ENCODE assay signal across 13 cellular contexts in the genomic region with DNA sequence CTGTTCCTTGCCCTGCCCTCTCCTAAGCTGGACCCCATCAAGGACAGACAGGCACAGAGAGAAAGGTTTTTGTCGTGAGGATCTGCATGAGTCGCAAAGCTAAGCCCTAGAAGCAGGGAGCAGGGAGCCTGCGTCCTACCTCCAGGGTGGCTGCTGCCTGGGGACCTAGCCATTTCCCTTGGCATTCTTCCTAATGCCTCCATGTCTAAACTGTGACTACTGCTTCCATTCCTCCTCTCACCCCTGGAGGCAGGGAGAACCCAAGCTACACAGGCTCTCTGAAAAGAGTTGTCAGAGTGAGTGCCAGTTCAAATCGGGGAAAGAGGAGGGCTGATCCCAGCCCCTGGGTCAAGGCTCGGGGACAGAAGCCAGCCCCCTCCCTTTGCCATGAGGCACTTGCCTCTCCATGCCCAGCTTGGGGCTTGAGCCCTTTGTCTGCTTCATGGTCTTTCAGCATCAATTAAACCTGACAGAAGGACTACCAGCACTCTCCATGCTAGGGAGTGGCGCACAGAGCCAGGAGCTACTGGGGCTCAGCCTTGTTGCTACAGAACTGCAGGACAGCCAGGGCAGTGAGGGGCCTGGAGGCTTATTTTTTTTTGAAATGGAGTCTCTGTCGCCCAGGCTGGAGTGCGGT. TPM values are rescaled to one million over a fixed set of nuclear protein-coding genes. Genes with fewer than 3 reads are reported as not detected.
DNase-seq lines count a peak whose midpoint lies in the region; ATAC-seq, FAIRE-seq and TF ChIP-seq lines count a peak whose summit lies in the region.
"Had no signal": no experiment of that assay in that cellular context is flagged by ENCODE, and none has a peak within 500 bp of the region (broad histone marks: within the 10 kb centered on the region; RNA-seq: fewer than 3 reads in every experiment).

No MANE protein-coding gene starts in this region.

- TF ChIP-seq CTCF in ascending aorta (IDR thresholded peaks at IDR 0.05): no peak

- no peak for ATAC-seq in naive B cell (ENCODE audit: low read depth in 2 of 2)
- ATAC-seq in GM18519 (IDR thresholded peaks at IDR 0.05; ENCODE audit: low FRiP score, unreplicated experiment): no peak

- H3K4me3 ChIP-seq in CD8-positive, alpha-beta memory T cell (ENCODE audit: low read length): no peak overlapping the region
- H3K4me3 ChIP-seq in ascending aorta: no peak overlapping the region
- H3K4me3 ChIP-seq: smooth muscle cell had no signal

- H3K4me1 ChIP-seq in CD8-positive, alpha-beta memory T cell (ENCODE audit: insufficient read depth, low read length): peaks cover 42% of the 10 kb centered on the region
- peaks cover 5 to 16% of the 10 kb centered on the region in 2 donors for H3K4me1 ChIP-seq in ascending aorta

- H3K27ac Mint-ChIP-seq in CD8-positive, alpha-beta memory T cell: peak overlapping the region; percentile 59 to 97 (median 93)
- peak overlapping the region in 1 of 6 donors; percentile 49 for H3K27ac Mint-ChIP-seq in naive B cell

- peaks cover 0 to 31% (median 2%) of the 10 kb centered on the region in 3 donors for H3K36me3 Mint-ChIP-seq in CD8-positive, alpha-beta memory T cell
- no peaks in the 10 kb centered on the region for H3K36me3 Mint-ChIP-seq in naive B cell

- H3K36me3 ChIP-seq in CD8-positive, alpha-beta memory T cell (ENCODE audit: insufficient read depth, low read length): no peaks in the 10 kb centered on the region
- peaks cover 6% of the 10 kb centered on the region; the same call in 1 of the 2 replicates for H3K36me3 ChIP-seq in KOPT-K1 (ENCODE audit: insufficient read depth, low read length)
- peaks cover 0 to 15% of the 10 kb centered on the region in 2 donors for H3K36me3 ChIP-seq in ascending aorta

- no peaks in the 10 kb centered on the region for H3K27me3 ChIP-seq in CD8-positive, alpha-beta memory T cell (ENCODE audit: insufficient read depth, low read length, poor library complexity, severe bottlenecking)
- no peaks in the 10 kb centered on the region for H3K27me3 ChIP-seq in ascending aorta
- H3K27me3 ChIP-seq: gastroesophageal sphincter had no signal

- no peaks in the 10 kb centered on the region for H3K9me3 Mint-ChIP-seq in CD8-positive, alpha-beta memory T cell
- no peaks in the 10 kb centered on the region for H3K9me3 Mint-ChIP-seq in naive B cell

- no peak for TF ChIP-seq POLR2A in GM12891 (IDR thresholded peaks at IDR 0.05; ENCODE audit: low read depth, low read length)

- no peaks in the 10 kb centered on the region for H3K9me3 ChIP-seq in CD8-positive, alpha-beta memory T cell (ENCODE audit: low read length)
- H3K9me3 ChIP-seq in KOPT-K1 (ENCODE audit: insufficient read depth, low read length, poor library complexity, severe bottlenecking) (no peaks in the 10 kb centered on the region), ascending aorta (no peaks in the 10 kb centered on the region)
- H3K9me3 ChIP-seq: gastroesophageal sphincter had no signal

- intact Hi-C loops in ascending aorta (cut with DNase I): no loop called here

- POLR2A ChIA-PET in CD8-positive, alpha-beta memory T cell (lab: Charles Lee): no interaction called here

- peaks cover 32 to 57% (median 39%) of the 10 kb centered on the region in 3 donors for H3K4me1 Mint-ChIP-seq in CD8-positive, alpha-beta memory T cell
- H3K4me1 Mint-ChIP-seq in naive B cell: peaks cover 47 to 59% (median 55%) of the 10 kb centered on the region in 3 donors

- H3K27ac ChIP-seq in CD8-positive, alpha-beta memory T cell (ENCODE audit: low read depth, low read length): no peak overlapping the region
- H3K27ac ChIP-seq in KOPT-K1 (ENCODE audit: low read depth, low read length, poor library complexity, severe bottlenecking) (peak overlapping the region; percentile 37), ascending aorta (peak overlapping the region; percentile 81 to 82)

- H3K4me3 Mint-ChIP-seq in CD8-positive, alpha-beta memory T cell: peak overlapping the region in 1 of 7 donors; percentile 15
- peak overlapping the region in 5 of 8 donors; percentile 28 to 84 (median 50) for H3K4me3 Mint-ChIP-seq in naive B cell

- CTCF ChIA-PET in CD8-positive, alpha-beta memory T cell (lab: Charles Lee): interaction anchor here (1.3 to 9.7 kb wide), 4 partner anchors 10 to 16 kb away, joined by 3 to 45 read pairs (median 4); no protein-coding TSS in a partner anchor

- no peak for FAIRE-seq in GM12891 (lab: Jason Lieb, UNC)
- FAIRE-seq: GM18507 had no signal

- H3K27me3 Mint-ChIP-seq in CD8-positive, alpha-beta memory T cell: no peaks in the 10 kb centered on the region
- H3K27me3 Mint-ChIP-seq in naive B cell: no peaks in the 10 kb centered on the region

- no peak for DNase-seq in CD8-positive, alpha-beta memory T cell
- DNase-seq in ascending aorta (ENCODE audit: low spot score in 2 of 2) (no peak), naive B cell (no peak), GM12891 (ENCODE audit: insufficient read length, low spot score) (no peak), GM19238 (ENCODE audit: insufficient read length, low spot score) (no peak), NCI-H1105 (lab: John Stamatoyannopoulos, UW) (no peak)
- DNase-seq: DMS 273 treated with DMSO at 0.1 percent for 48 hours, NCI-H510A had no signal

TF ChIP-seq in GM12891, 5 proteins besides CTCF, POLR2A, EP300 and RAD21:
- TF ChIP-seq SPI1 (IDR thresholded peaks at IDR 0.05; ENCODE audit: low read depth, low read length): no peak
- no peak for TF ChIP-seq PAX5 (IDR thresholded peaks at IDR 0.05; ENCODE audit: insufficient read depth, low read length, severe bottlenecking)
- no peak for TF ChIP-seq TAF1 (IDR thresholded peaks at IDR 0.05; ENCODE audit: low read depth, low read length)
- no peak for TF ChIP-seq POU2F2 (IDR thresholded peaks at IDR 0.05; ENCODE audit: low read depth, low read length)

RNA-seq across cellular contexts. Expression of gene GCHFR, which starts 2.4 kb away (rescaled TPM):
- total RNA-seq in CD8-positive, alpha-beta memory T cell: 10 to 100 TPM; 19.5 to 21.5 TPM
- 114 TPM for polyA plus RNA-seq in CD8-positive, alpha-beta memory T cell
- 26.4 TPM for total RNA-seq in ascending aorta
- polyA plus RNA-seq in naive B cell (ENCODE audit: low read depth in 6 of 6): 10 to 100 TPM; 22.8 to 40.4 (median 27.6) TPM
- 43.0 TPM for polyA plus RNA-seq in GM12891 (2012; ENCODE audit: low read depth, missing spikeins)

RNA-seq across cellular contexts. Expression of gene C15orf62, which starts 3.5 kb away (rescaled TPM):
- total RNA-seq in CD8-positive, alpha-beta memory T cell: under 1 TPM; 0.44 to 0.53 TPM
- polyA plus RNA-seq in CD8-positive, alpha-beta memory T cell: 0.79 TPM
- total RNA-seq in ascending aorta: not detected
- 1 to 10 TPM in 1 of 6 donors, under 1 TPM in 3, not detected in 2; 0.20 to 1.1 (median 0.49) TPM for polyA plus RNA-seq in naive B cell (ENCODE audit: low read depth in 6 of 6)
- polyA plus RNA-seq in GM12891 (2012; ENCODE audit: low read depth, missing spikeins): 0.89 TPM

RNA-seq across cellular contexts. Expression of gene RMDN3, which starts 11.3 kb away (rescaled TPM):
- 10 to 100 TPM; 42.4 to 43.3 TPM for total RNA-seq in CD8-positive, alpha-beta memory T cell
- polyA plus RNA-seq in CD8-positive, alpha-beta memory T cell: 35.1 TPM
- total RNA-seq in ascending aorta: 6.0 TPM
- polyA plus RNA-seq in naive B cell (ENCODE audit: low read depth in 6 of 6): 10 to 100 TPM; 10.7 to 17.2 (median 12.1) TPM
- 17.4 TPM for polyA plus RNA-seq in GM12891 (2012; ENCODE audit: low read depth, missing spikeins)

RNA-seq across cellular contexts. Expression of gene ZFYVE19, which starts 40.6 kb away (rescaled TPM):
- total RNA-seq in CD8-positive, alpha-beta memory T cell: 10 to 100 TPM; 22.5 to 25.5 TPM
- polyA plus RNA-seq in CD8-positive, alpha-beta memory T cell: 22.3 TPM
- 61.0 TPM for total RNA-seq in ascending aorta
- polyA plus RNA-seq in naive B cell (ENCODE audit: low read depth in 6 of 6): 10 to 100 TPM in 5 of 6 donors, 1 to 10 TPM in 1; 9.5 to 27.7 (median 12.9) TPM
- 20.2 TPM for polyA plus RNA-seq in GM12891 (2012; ENCODE audit: low read depth, missing spikeins)

RNA-seq across cellular contexts. Expression of gene DNAJC17, which starts 41.0 kb away (rescaled TPM):
- total RNA-seq in CD8-positive, alpha-beta memory T cell: 10 to 100 TPM; 46.5 to 47.0 TPM
- polyA plus RNA-seq in CD8-positive, alpha-beta memory T cell: 35.3 TPM
- total RNA-seq in ascending aorta: 26.2 TPM
- 10 to 100 TPM; 13.7 to 45.8 (median 28.7) TPM for polyA plus RNA-seq in naive B cell (ENCODE audit: low read depth in 6 of 6)
- polyA plus RNA-seq in GM12891 (2012; ENCODE audit: low read depth, missing spikeins): 31.8 TPM
